ENCODE assay signal across 29 cellular contexts in the genomic region with DNA sequence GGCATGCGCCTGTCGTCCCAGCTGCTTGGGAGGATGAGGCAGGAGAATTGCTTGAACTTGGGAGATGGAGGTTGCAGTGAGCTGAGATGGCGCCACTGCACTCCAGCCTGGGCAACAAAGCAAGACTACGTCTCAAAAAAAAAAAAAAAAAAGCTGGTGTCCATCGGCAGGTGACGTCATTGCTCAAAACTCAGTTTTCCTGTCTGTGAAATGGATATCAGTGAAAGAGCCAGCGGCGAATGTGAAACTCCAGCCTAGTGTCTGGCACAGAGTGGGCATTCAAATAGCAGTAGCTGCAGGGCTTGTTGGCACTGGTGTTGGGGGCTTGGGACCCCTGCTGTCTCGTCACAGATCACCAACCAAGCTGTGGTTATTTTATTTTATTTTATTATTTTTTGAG.
"Had no signal": no experiment of that assay in that cellular context is flagged by ENCODE, and none has a peak within 500 bp of the region (broad histone marks: within the 10 kb centered on the region; RNA-seq: fewer than 3 reads in every experiment).

No MANE protein-coding gene starts in this region.

- H3K9me3 Mint-ChIP-seq: immature natural killer cell; naive thymus-derived CD8-positive, alpha-beta T cell; nephron; neural crest cell; stimulated activated naive B cell treated with anti-CD40 and anti-IgM and Interleukin-4, amounts not matched to agents 10 μg/mL and 1 μg/mL and 100 μg/mL, for 72 hours; stimulated activated naive CD8-positive, alpha-beta T cell treated with anti-CD3 and anti-CD28 coated beads, Interleukin-15, Interleukin-2, amounts not matched to agents 100 ng/mL and 50 ng/mL, for 24 hours; type B pancreatic cell had no signal

- FAIRE-seq: islet of Langerhans, kidney had no signal

- H3K79me2 ChIP-seq: parathyroid adenoma had no signal

- H3K27me3 Mint-ChIP-seq: type B pancreatic cell had no signal

- H2AFZ ChIP-seq: parathyroid adenoma had no signal

- H3K27me3 ChIP-seq: left lung, neutrophil, right atrium auricular region, suprapubic skin, tibial artery, uterus had no signal

- H3K9ac ChIP-seq: parathyroid adenoma had no signal

- H3K9me3 ChIP-seq: left lung, lower lobe of right lung, neutrophil, psoas muscle, right atrium auricular region, suprapubic skin, thoracic aorta, tibial artery, uterus had no signal

- H3K36me3 Mint-ChIP-seq: immature natural killer cell; naive thymus-derived CD8-positive, alpha-beta T cell; stimulated activated naive B cell treated with anti-CD40 and anti-IgM and Interleukin-4, amounts not matched to agents 10 μg/mL and 1 μg/mL and 100 μg/mL, for 72 hours; type B pancreatic cell had no signal

- H3K36me3 ChIP-seq: left lung, lower lobe of right lung, neutrophil, right atrium auricular region, suprapubic skin, thoracic aorta, tibial artery, uterus had no signal

- H3K4me3 Mint-ChIP-seq: immature natural killer cell; naive thymus-derived CD8-positive, alpha-beta T cell; nephron; neural crest cell; stimulated activated naive B cell treated with anti-CD40 and anti-IgM and Interleukin-4, amounts not matched to agents 10 μg/mL and 1 μg/mL and 100 μg/mL, for 72 hours; stimulated activated naive CD8-positive, alpha-beta T cell treated with anti-CD3 and anti-CD28 coated beads, Interleukin-15, Interleukin-2, amounts not matched to agents 100 ng/mL and 50 ng/mL, for 24 hours; type B pancreatic cell had no signal

- H3K27ac ChIP-seq: left lung, lower lobe of right lung, neutrophil, parathyroid adenoma, psoas muscle, right atrium auricular region, skin epidermis, suprapubic skin, thoracic aorta, tibial artery, uterus had no signal

- H3K4me1 ChIP-seq: left lung, lower lobe of right lung, parathyroid adenoma, uterus had no signal

- DNase-seq: hypothalamus; immature natural killer cell; kidney; left colon; left lung; lower lobe of right lung; mesenchymal stem cell; naive thymus-derived CD8-positive, alpha-beta T cell; occipital lobe; psoas muscle; stimulated activated CD4-positive, alpha-beta T cell treated with anti-CD3 and anti-CD28 coated beads, Interleukin-12 subunit alpha, Interleukin-12 subunit beta, amount 100 ng/mL, for 4 hours; stimulated activated CD4-positive, alpha-beta T cell treated with anti-CD3 and anti-CD28 coated beads, Interleukin-15, amount 100 ng/mL, for 24 hours; stimulated activated CD4-positive, alpha-beta T cell treated with anti-CD3 and anti-CD28 coated beads, Interleukin-2, amount 100 ng/mL, for 24 hours; stimulated activated CD4-positive, alpha-beta T cell treated with anti-CD3 and anti-CD28 coated beads, Interleukin-4, amount 100 ng/mL, for 1 hour; stimulated activated naive B cell treated with anti-CD40 and anti-IgM and Interleukin-4, amounts not matched to agents 10 μg/mL and 1 μg/mL and 100 μg/mL, for 72 hours; tibial artery; uterus had no signal

- H3K27ac Mint-ChIP-seq: immature natural killer cell; naive thymus-derived CD8-positive, alpha-beta T cell; nephron; stimulated activated naive B cell treated with anti-CD40 and anti-IgM and Interleukin-4, amounts not matched to agents 10 μg/mL and 1 μg/mL and 100 μg/mL, for 72 hours; stimulated activated naive CD8-positive, alpha-beta T cell treated with anti-CD3 and anti-CD28 coated beads, Interleukin-15, Interleukin-2, amounts not matched to agents 100 ng/mL and 50 ng/mL, for 24 hours; type B pancreatic cell had no signal

- H3K4me3 ChIP-seq: left lung, lower lobe of right lung, psoas muscle, right atrium auricular region, skin epidermis, suprapubic skin, thoracic aorta, tibial artery, uterus had no signal

- ATAC-seq: left colon; left lung; lower lobe of right lung; naive thymus-derived CD8-positive, alpha-beta T cell; psoas muscle; sciatic nerve; stimulated activated naive B cell treated with anti-CD40 and anti-IgM and Interleukin-4, amounts not matched to agents 10 μg/mL and 1 μg/mL and 100 μg/mL, for 72 hours had no signal
